31 cellular contexts compared by ENCODE assay signal in genomic region chr18:26192233-26192632, GRCh38. TPM values are rescaled to one million over a fixed set of nuclear protein-coding genes. Genes with fewer than 3 reads are reported as not detected.
DNase-seq lines count a peak whose midpoint lies in the region; ATAC-seq, FAIRE-seq and TF ChIP-seq lines count a peak whose summit lies in the region.
"Had no signal": no experiment of that assay in that cellular context is flagged by ENCODE, and none has a peak within 500 bp of the region (broad histone marks: within the 10 kb centered on the region; RNA-seq: fewer than 3 reads in every experiment).

No MANE protein-coding gene starts in this region.

- no peak overlapping the region for H3K4me2 ChIP-seq in Loucy (ENCODE audit: low read depth, low read length, poor library complexity, severe bottlenecking)
- H3K4me2 ChIP-seq: A549 had no signal

- intact Hi-C loops in CD4-positive, alpha-beta T cell (cut with DNase I, micrococcal nuclease) = no loop called here
- intact Hi-C loops in pancreas (cut with DNase I) = no loop called here
- intact Hi-C loops in naive thymus-derived CD4-positive, alpha-beta T cell (cut with micrococcal nuclease) = no loop called here

- no peaks in the 10 kb centered on the region for H3K27me3 Mint-ChIP-seq in CD4-positive, alpha-beta T cell
- no peaks in the 10 kb centered on the region for H3K27me3 Mint-ChIP-seq in naive thymus-derived CD4-positive, alpha-beta T cell
- H3K27me3 Mint-ChIP-seq: CD4-positive, alpha-beta memory T cell had no signal

- H3K9me2 ChIP-seq in Loucy (replicated peaks; ENCODE audit: low read depth, low read length) = no peaks in the 10 kb centered on the region

- no peaks in the 10 kb centered on the region for H3K27me3 ChIP-seq in CD4-positive, alpha-beta T cell (ENCODE audit: control insufficient read depth, insufficient read depth, low read length)
- no peaks in the 10 kb centered on the region for H3K27me3 ChIP-seq in Loucy (ENCODE audit: insufficient read depth, low read length, poor library complexity, severe bottlenecking)
- H3K27me3 ChIP-seq in pancreas = no peaks in the 10 kb centered on the region
- H3K27me3 ChIP-seq in naive thymus-derived CD4-positive, alpha-beta T cell (ENCODE audit: control insufficient read depth in 2 of 2, insufficient read depth in 2 of 2, low read length in 2 of 2) = no peaks in the 10 kb centered on the region
- H3K27me3 ChIP-seq: BLaER1 had no signal

- H3K27ac ChIP-seq in CD4-positive, alpha-beta T cell (ENCODE audit: low read depth, low read length) = no peak overlapping the region
- no peak overlapping the region for H3K27ac ChIP-seq in pancreas
- H3K27ac ChIP-seq in naive thymus-derived CD4-positive, alpha-beta T cell (ENCODE audit: low read depth, low read length) = no peak overlapping the region
- H3K27ac ChIP-seq: A549, BLaER1, GM23248, HL-60 had no signal

- no peak for TF ChIP-seq CTCF in CD4-positive, alpha-beta T cell (IDR thresholded peaks at IDR 0.05)
- TF ChIP-seq CTCF in Loucy (conservative IDR thresholded peaks at IDR 0.05; ENCODE audit: low read length) (peak; percentile 39), pancreas (IDR thresholded peaks at IDR 0.05) (no peak)

- no peaks in the 10 kb centered on the region for H3F3A ChIP-seq in Loucy (ENCODE audit: low read depth)

- CTCF ChIA-PET in CD4-positive, alpha-beta T cell (lab: Charles Lee) = no interaction called here
- CTCF ChIA-PET in naive thymus-derived CD4-positive, alpha-beta T cell (lab: Charles Lee) = no interaction called here

- H3K9me3 ChIP-seq in CD4-positive, alpha-beta T cell (ENCODE audit: control insufficient read depth, low read length) = no peaks in the 10 kb centered on the region
- no peaks in the 10 kb centered on the region for H3K9me3 ChIP-seq in Loucy (ENCODE audit: insufficient read depth, low read depth, low read length)
- H3K9me3 ChIP-seq in pancreas = no peaks in the 10 kb centered on the region
- H3K9me3 ChIP-seq in naive thymus-derived CD4-positive, alpha-beta T cell (ENCODE audit: control insufficient read depth in 2 of 3, low read length in 3 of 3) = no peaks in the 10 kb centered on the region
- H3K9me3 ChIP-seq: A549, BLaER1 had no signal

- H3K4me3 Mint-ChIP-seq in CD4-positive, alpha-beta T cell = no peak overlapping the region
- H3K4me3 Mint-ChIP-seq in naive thymus-derived CD4-positive, alpha-beta T cell = peak overlapping the region in 1 of 10 donors; percentile 8
- H3K4me3 Mint-ChIP-seq: H9, HFFc6 had no signal

- H3K27ac Mint-ChIP-seq in CD4-positive, alpha-beta T cell = peak overlapping the region; percentile 71
- H3K27ac Mint-ChIP-seq in naive thymus-derived CD4-positive, alpha-beta T cell = peak overlapping the region in 2 of 9 donors; percentile 9 to 51
- H3K27ac Mint-ChIP-seq: H9, HFFc6 had no signal

- H3K9ac ChIP-seq in Loucy (ENCODE audit: low read depth, low read length, poor library complexity, severe bottlenecking) = no peak overlapping the region
- H3K9ac ChIP-seq: BLaER1, GM23248 had no signal

- H2AFZ ChIP-seq in Loucy (ENCODE audit: low read length) = no peak overlapping the region
- H2AFZ ChIP-seq: GM23248 had no signal

- 59 to 74% methylated on average over 1 of the region's 1 CpG for WGBS in pancreas, 2 donors

- DNase-seq in CD4-positive, alpha-beta T cell = no peak
- DNase-seq in pancreas (no peak), NCI-H446 treated with DMSO at 0.1 percent for 48 hours (lab: John Stamatoyannopoulos, UW) (no peak)
- no peak for DNase-seq in naive thymus-derived CD4-positive, alpha-beta T cell
- DNase-seq in central memory CD4-positive, alpha-beta T cell = no peak
- DNase-seq: CD4-positive, alpha-beta memory T cell; DMS153; EL; GF-D8; GM23248; H9; HFFc6; NCI-H1092 treated with DMSO at 0.1 percent for 48 hours; NCI-H1436 treated with DMSO at 0.1 percent for 48 hours; NCI-H2029; NCI-H226; NCI-H524; NCI-H774; NK-92 treated with Interleukin-12 subunit alpha and Interleukin-12 subunit beta, amount 100 ng/mL, for 24 hours; Right ventricle myocardium superior had no signal

- FAIRE-seq in TTC549 (lab: Jason Lieb, UNC) (peak; percentile 54), pancreas (lab: Jason Lieb, UNC) (peak; percentile 23)
- FAIRE-seq: A549, HepG2, K562 had no signal

- ATAC-seq in CD4-positive, alpha-beta T cell (ENCODE audit: poor library complexity) = no peak
- ATAC-seq in pancreas (no peak), HG03457 (IDR thresholded peaks at IDR 0.05; ENCODE audit: unreplicated experiment) (no peak)
- ATAC-seq in naive thymus-derived CD4-positive, alpha-beta T cell = no peak
- ATAC-seq: A549, HepG2, K562 had no signal

- H3K79me2 ChIP-seq in Loucy (ENCODE audit: insufficient read depth, low read length) = no peaks in the 10 kb centered on the region

- H3K36me3 ChIP-seq in Loucy (ENCODE audit: insufficient read depth, low read length) = no peaks in the 10 kb centered on the region
- H3K36me3 ChIP-seq in pancreas = no peaks in the 10 kb centered on the region
- no peaks in the 10 kb centered on the region for H3K36me3 ChIP-seq in naive thymus-derived CD4-positive, alpha-beta T cell (ENCODE audit: control insufficient read depth in 2 of 3, insufficient read depth in 3 of 3, low read length in 3 of 3)
- H3K36me3 ChIP-seq: BLaER1 had no signal

- H3K4me3 ChIP-seq in Loucy (ENCODE audit: low read length, poor library complexity, severe bottlenecking) (no peak overlapping the region), pancreas (no peak overlapping the region)
- H3K4me3 ChIP-seq in naive thymus-derived CD4-positive, alpha-beta T cell (ENCODE audit: low read length) = no peak overlapping the region
- H3K4me3 ChIP-seq: A549, BLaER1, GM23248, K562 had no signal

- peaks cover 31% of the 10 kb centered on the region for H3K4me1 Mint-ChIP-seq in CD4-positive, alpha-beta T cell (ENCODE audit: low read depth)
- H3K4me1 Mint-ChIP-seq in naive thymus-derived CD4-positive, alpha-beta T cell = peaks cover 5 to 34% (median 28%) of the 10 kb centered on the region in 7 donors
- H3K4me1 Mint-ChIP-seq: H9 had no signal

- no peaks in the 10 kb centered on the region for H3K9me3 Mint-ChIP-seq in CD4-positive, alpha-beta T cell
- H3K9me3 Mint-ChIP-seq in naive thymus-derived CD4-positive, alpha-beta T cell = peaks cover 0 to 9% (median 0%) of the 10 kb centered on the region in 11 donors
- H3K9me3 Mint-ChIP-seq: CD4-positive, alpha-beta memory T cell; HFFc6 had no signal

- no peaks in the 10 kb centered on the region for H4K20me1 ChIP-seq in Loucy (ENCODE audit: insufficient read depth, low read length, poor library complexity, severe bottlenecking)
- H4K20me1 ChIP-seq: BLaER1 had no signal

- H3K4me1 ChIP-seq in Loucy (ENCODE audit: insufficient read depth, low read length, poor library complexity, severe bottlenecking) (peaks cover 6% of the 10 kb centered on the region), pancreas (no peaks in the 10 kb centered on the region)
- H3K4me1 ChIP-seq in naive thymus-derived CD4-positive, alpha-beta T cell (ENCODE audit: control insufficient read depth in 2 of 2, insufficient read depth in 2 of 2, low read length in 2 of 2) = no peaks in the 10 kb centered on the region
- H3K4me1 ChIP-seq: A549 had no signal

- H3K36me3 Mint-ChIP-seq in CD4-positive, alpha-beta T cell (ENCODE audit: low read depth) = no peaks in the 10 kb centered on the region
- no peaks in the 10 kb centered on the region for H3K36me3 Mint-ChIP-seq in naive thymus-derived CD4-positive, alpha-beta T cell
- H3K36me3 Mint-ChIP-seq: CD4-positive, alpha-beta memory T cell had no signal

- POLR2A ChIA-PET in CD4-positive, alpha-beta T cell (lab: Charles Lee) = interaction anchor here (1.1 kb wide), 1 partner anchor 35 kb away, joined by 3 read pairs; no protein-coding TSS in a partner anchor
- POLR2A ChIA-PET in naive thymus-derived CD4-positive, alpha-beta T cell (lab: Charles Lee) = interaction anchor here (0.7 to 1.5 kb wide), 2 partner anchors 35 to 58 kb away, joined by 3 to 6 read pairs; partner anchors contain the start of gene TAF4B

RNA-seq across cellular contexts. Expression of gene TAF4B, which starts 34.0 kb away (rescaled TPM):
- 10 to 100 TPM; 13.7 to 14.1 TPM for total RNA-seq in CD4-positive, alpha-beta T cell
- 1 to 10 TPM; 1.5 to 3.4 (median 2.7) TPM for total RNA-seq in pancreas
- 1 to 10 TPM in 1 of 2 donors, under 1 TPM in 1; 0.94 to 1.1 TPM for polyA plus RNA-seq in pancreas
- total RNA-seq in naive thymus-derived CD4-positive, alpha-beta T cell = 10 to 100 TPM; 12.0 to 15.7 (median 12.6) TPM
- polyA plus RNA-seq in naive thymus-derived CD4-positive, alpha-beta T cell = 10 to 100 TPM in 1 of 2 donors, 1 to 10 TPM in 1; 7.3 to 14.5 TPM

RNA-seq across cellular contexts. Expression of gene PSMA8, which starts 58.6 kb away (rescaled TPM):
- total RNA-seq in CD4-positive, alpha-beta T cell = under 1 TPM in 1 of 2 experiments, not detected in 1; 0.27 TPM
- total RNA-seq in pancreas = not detected
- not detected for polyA plus RNA-seq in pancreas
- total RNA-seq in naive thymus-derived CD4-positive, alpha-beta T cell = under 1 TPM; 0.19 to 0.89 (median 0.59) TPM
- 1 to 10 TPM in 1 of 2 donors, under 1 TPM in 1; 0.39 to 1.6 TPM for polyA plus RNA-seq in naive thymus-derived CD4-positive, alpha-beta T cell
- total RNA-seq: GM23248, H9, HepG2, HFFc6, HT-29, K562, RPMI7951, SK-MEL-5 had no signal
- polyA plus RNA-seq: A549, GM23248, HepG2, K562 had no signal
